Comparison of ENCODE assay signal across 14 cellular contexts in genomic region chr6:6825153-6825847, GRCh38.
DNase-seq lines count a peak whose midpoint lies in the region; ATAC-seq lines count a peak whose summit lies in the region.
"Had no signal": no experiment of that assay in that cellular context is flagged by ENCODE, and none has a peak within 500 bp of the region (broad histone marks: within the 10 kb centered on the region; RNA-seq: fewer than 3 reads in every experiment).

No MANE protein-coding gene starts in this region.

- peak overlapping the region in 1 of 4 donors; percentile 38 for H3K4me3 Mint-ChIP-seq in IgD-negative memory B cell
- H3K4me3 Mint-ChIP-seq: HFFc6 had no signal

- no peaks in the 10 kb centered on the region for H3K9me3 Mint-ChIP-seq in IgD-negative memory B cell

- H3K27ac ChIP-seq in skin epidermis, result peak overlapping the region in 20 of 21 experiments; percentile 0 to 83 (median 62)

- H3K4me3 ChIP-seq in skin epidermis, result no peak overlapping the region
- H3K4me3 ChIP-seq: right lobe of liver had no signal

- peaks cover 5 to 16% (median 16%) of the 10 kb centered on the region in 3 donors for H3K4me1 Mint-ChIP-seq in IgD-negative memory B cell

- DNase-seq in NCI-H510A treated with DMSO at 0.1 percent for 48 hours (lab: John Stamatoyannopoulos, UW), result peak; percentile 71
- no peak for DNase-seq in activated T-cell treated with anti-CD3 and anti-CD28 coated beads for 4 hours
- DNase-seq: activated CD4-positive, alpha-beta T cell treated with anti-CD3 and anti-CD28 coated beads, Interleukin-2, amount 50 U/mL, for 4 hours; activated gamma-delta T cell treated with Interleukin-2 at 50 U/mL for 16 hours; Caco-2; caudate nucleus; HFFc6 had no signal

- H3K36me3 Mint-ChIP-seq in IgD-negative memory B cell, result no peaks in the 10 kb centered on the region

- ATAC-seq in esophagus mucosa, result peak; percentile 78
- ATAC-seq in HG03196 (IDR thresholded peaks at IDR 0.05; ENCODE audit: unreplicated experiment), result no peak
- ATAC-seq in GM18519 (IDR thresholded peaks at IDR 0.05; ENCODE audit: low FRiP score, unreplicated experiment), result no peak
- no peak for ATAC-seq in GM18868 (IDR thresholded peaks at IDR 0.05; ENCODE audit: unreplicated experiment)

- H3K27ac Mint-ChIP-seq in IgD-negative memory B cell, result peak overlapping the region in 2 of 3 donors; percentile 53 to 74
- H3K27ac Mint-ChIP-seq: HFFc6 had no signal

- peaks cover 12% of the 10 kb centered on the region for H3K27me3 Mint-ChIP-seq in IgD-negative memory B cell
